ENCODE assay signal across 16 cellular contexts in the genomic region with DNA sequence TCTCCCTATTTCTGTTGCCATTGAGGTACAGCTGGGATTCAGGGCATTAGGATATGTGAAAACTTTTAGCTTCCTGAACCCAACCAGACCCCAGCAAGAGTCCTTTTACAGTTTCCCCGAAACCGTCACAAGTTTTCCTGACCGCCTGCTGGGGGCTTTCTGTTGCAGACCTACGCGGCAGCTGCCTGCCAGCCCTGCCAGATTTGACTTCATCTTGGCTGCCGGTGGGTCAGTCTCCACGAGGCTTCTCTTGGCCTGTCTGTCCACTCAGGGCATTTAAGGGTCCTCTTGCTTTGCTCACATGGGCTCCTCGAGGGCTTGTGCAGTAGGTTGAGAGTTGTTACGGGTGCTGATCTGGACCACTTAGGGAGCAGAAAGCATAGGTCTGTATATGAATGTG. TPM values are rescaled to one million over a fixed set of nuclear protein-coding genes. Genes with fewer than 3 reads are reported as not detected.
A peak's percentile ranks its signal among the peaks of the same experiment; 100 is the strongest.
DNase-seq lines count a peak whose midpoint lies in the region; ATAC-seq and TF ChIP-seq lines count a peak whose summit lies in the region.
"Had no signal": no experiment of that assay in that cellular context is flagged by ENCODE, and none has a peak within 500 bp of the region (broad histone marks: within the 10 kb centered on the region; RNA-seq: fewer than 3 reads in every experiment).

No MANE protein-coding gene starts in this region.

- H3K9ac ChIP-seq in smooth muscle cell (ENCODE audit: low read depth) = no peak overlapping the region

- no peak for TF ChIP-seq CTCF in CD14-positive monocyte (IDR thresholded peaks at IDR 0.05)
- no peak for TF ChIP-seq CTCF in WTC11 (IDR thresholded peaks at IDR 0.05)
- TF ChIP-seq CTCF in smooth muscle cell (IDR thresholded peaks at IDR 0.05; ENCODE audit: borderline replicate concordance, insufficient read depth, poor library complexity, severe bottlenecking) = no peak
- TF ChIP-seq CTCF in Peyer's patch (IDR thresholded peaks at IDR 0.05) = no peak

- 73% methylated on average over 9 of the region's 9 CpGs for WGBS in smooth muscle cell (ENCODE audit: low lambda C conversion rate)

- H3K36me3 ChIP-seq in smooth muscle cell (ENCODE audit: low read depth) = no peaks in the 10 kb centered on the region
- H3K36me3 ChIP-seq in Peyer's patch = no peaks in the 10 kb centered on the region

- H3K27me3 Mint-ChIP-seq in CD14-positive monocyte (ENCODE audit: low read depth in 3 of 3) (no peaks in the 10 kb centered on the region), WTC11 (ENCODE audit: low read depth) (no peaks in the 10 kb centered on the region)
- H3K27me3 Mint-ChIP-seq in activated CD8-positive, alpha-beta memory T cell treated with anti-CD3 and anti-CD28 coated beads, Interleukin-2, amount 10 ng/mL, durations not matched to agents 7 days and 5 days = no peaks in the 10 kb centered on the region
- H3K27me3 Mint-ChIP-seq: CD4-positive, alpha-beta memory T cell had no signal

- intact Hi-C loops in CD14-positive monocyte (cut with micrococcal nuclease) = no loop called here

- H3K27ac Mint-ChIP-seq in CD14-positive monocyte (peak overlapping the region; percentile 83 to 92 (median 90)), WTC11 (peak overlapping the region; percentile 58)
- no peak overlapping the region for H3K27ac Mint-ChIP-seq in activated CD8-positive, alpha-beta memory T cell treated with anti-CD3 and anti-CD28 coated beads, Interleukin-2, amount 10 ng/mL, durations not matched to agents 7 days and 5 days

- H3K4me1 Mint-ChIP-seq in CD14-positive monocyte = peaks cover 88% of the 10 kb centered on the region
- H3K4me1 Mint-ChIP-seq in WTC11 = peaks cover 61% of the 10 kb centered on the region
- peaks cover 5% of the 10 kb centered on the region for H3K4me1 Mint-ChIP-seq in activated CD8-positive, alpha-beta memory T cell treated with anti-CD3 and anti-CD28 coated beads, Interleukin-2, amount 10 ng/mL, durations not matched to agents 7 days and 5 days

- no peak for TF ChIP-seq POLR2A in Peyer's patch (IDR thresholded peaks at IDR 0.05)

- POLR2A ChIA-PET in WTC11 (lab: Charles Lee) = interaction anchor here (0.6 kb wide), 1 partner anchor 999 kb away, joined by 7 read pairs; no protein-coding TSS in a partner anchor

- H3K4me3 ChIP-seq in smooth muscle cell (no peak overlapping the region), Peyer's patch (no peak overlapping the region)
- H3K4me3 ChIP-seq: A549 had no signal

- no peaks in the 10 kb centered on the region for H3K9me3 ChIP-seq in smooth muscle cell (replicated peaks; ENCODE audit: low read depth)
- no peaks in the 10 kb centered on the region for H3K9me3 ChIP-seq in Peyer's patch
- H3K9me3 ChIP-seq: A549 had no signal

- peaks cover 76% of the 10 kb centered on the region for H4K20me1 ChIP-seq in smooth muscle cell (ENCODE audit: low read depth)

- peak; percentile 62 for ATAC-seq in WTC11
- ATAC-seq in activated CD8-positive, alpha-beta memory T cell treated with anti-CD3 and anti-CD28 coated beads, Interleukin-2, amount 10 ng/mL, durations not matched to agents 7 days and 5 days = no peak
- ATAC-seq: A549 had no signal

- H3K27ac ChIP-seq in smooth muscle cell (ENCODE audit: low read depth) (peak overlapping the region; percentile 32), Peyer's patch (no peak overlapping the region)
- H3K27ac ChIP-seq: A549 had no signal

- DNase-seq in CD14-positive monocyte (ENCODE audit: low spot score) = no peak
- peak; percentile 49 for DNase-seq in WTC11 (ENCODE audit: low spot score)
- peak; percentile 28 for DNase-seq in iPS-NIHi11 (ENCODE audit: low spot score)
- DNase-seq in smooth muscle cell (lab: John Stamatoyannopoulos, UW; ENCODE audit: unreplicated experiment) = no peak
- no peak for DNase-seq in foreskin melanocyte
- no peak for DNase-seq in Peyer's patch
- no peak for DNase-seq in activated CD8-positive, alpha-beta memory T cell treated with anti-CD3 and anti-CD28 coated beads, Interleukin-2, amount 10 ng/mL, durations not matched to agents 7 days and 5 days
- no peak for DNase-seq in RPMI8226
- DNase-seq: CD4-positive, alpha-beta memory T cell; DMS79; KG1; MM.1S; NCI-H1105 treated with DMSO at 0.1 percent for 48 hours; NCI-H187 treated with DMSO at 0.1 percent for 48 hours; NCI-H2171 had no signal

- no peaks in the 10 kb centered on the region for H3K9me3 Mint-ChIP-seq in CD14-positive monocyte
- no peaks in the 10 kb centered on the region for H3K9me3 Mint-ChIP-seq in WTC11
- no peaks in the 10 kb centered on the region for H3K9me3 Mint-ChIP-seq in activated CD8-positive, alpha-beta memory T cell treated with anti-CD3 and anti-CD28 coated beads, Interleukin-2, amount 10 ng/mL, durations not matched to agents 7 days and 5 days (ENCODE audit: low read depth)

- CTCF ChIA-PET in WTC11 (lab: Charles Lee) = interaction anchor here (1.0 to 1.7 kb wide), 6 partner anchors 18 to 351 kb away, joined by 3 to 5 read pairs (median 4); a partner anchor contains a TSS
- CTCF ChIA-PET in activated CD8-positive, alpha-beta memory T cell treated with anti-CD3 and anti-CD28 coated beads, Interleukin-2, amount 10 ng/mL, durations not matched to agents 7 days and 5 days (lab: Charles Lee) = no interaction called here

- H3K79me2 ChIP-seq in smooth muscle cell (ENCODE audit: low read depth) = peaks cover 100% of the 10 kb centered on the region

- peaks cover 8% of the 10 kb centered on the region for H3F3A ChIP-seq in smooth muscle cell (ENCODE audit: low read depth)

- H3K4me3 Mint-ChIP-seq in CD14-positive monocyte (peak overlapping the region in 1 of 2 donors; percentile 75), WTC11 (0 out of 2 replicates have a peak overlapping the region, but pooled peaks have one; percentile 8)
- no peak overlapping the region for H3K4me3 Mint-ChIP-seq in activated CD8-positive, alpha-beta memory T cell treated with anti-CD3 and anti-CD28 coated beads, Interleukin-2, amount 10 ng/mL, durations not matched to agents 7 days and 5 days
- H3K4me3 Mint-ChIP-seq: CD4-positive, alpha-beta memory T cell had no signal

- H3K4me1 ChIP-seq in smooth muscle cell (ENCODE audit: low read depth) (peaks cover 21% of the 10 kb centered on the region), Peyer's patch (peaks cover 0 to 27% (median 0%) of the 10 kb centered on the region in 4 donors)
- H3K4me1 ChIP-seq: A549 had no signal

- no peak overlapping the region for H3K4me2 ChIP-seq in smooth muscle cell
- H3K4me2 ChIP-seq: A549 had no signal

- H3K27me3 ChIP-seq in smooth muscle cell (ENCODE audit: low read depth) (no peaks in the 10 kb centered on the region), Peyer's patch (no peaks in the 10 kb centered on the region)

- H3K36me3 Mint-ChIP-seq in CD14-positive monocyte = peaks cover 27 to 31% of the 10 kb centered on the region in 2 donors
- peaks cover 4% of the 10 kb centered on the region; the same call in 1 of the 2 replicates for H3K36me3 Mint-ChIP-seq in WTC11
- H3K36me3 Mint-ChIP-seq in activated CD8-positive, alpha-beta memory T cell treated with anti-CD3 and anti-CD28 coated beads, Interleukin-2, amount 10 ng/mL, durations not matched to agents 7 days and 5 days = peaks cover 24% of the 10 kb centered on the region

- H2AFZ ChIP-seq in smooth muscle cell (ENCODE audit: low read depth) = no peak overlapping the region

TF ChIP-seq in WTC11, 78 proteins besides CTCF, POLR2A, EP300 and RAD21 (continues in another document):
- TF ChIP-seq ETV6 (CRISPR knock-in tag; IDR thresholded peaks at IDR 0.05) (0 out of 2 replicates have a peak, but pooled peaks have one; percentile 68), GTF2I (CRISPR knock-in tag; conservative IDR thresholded peaks at IDR 0.05) (no peak), HMGA2 (CRISPR knock-in tag; IDR thresholded peaks at IDR 0.05) (no peak), NR3C1 (CRISPR knock-in tag; conservative IDR thresholded peaks at IDR 0.05; ENCODE audit: low read depth) (no peak), TEAD1 (CRISPR knock-in tag; IDR thresholded peaks at IDR 0.05) (no peak), MYBL2 (CRISPR knock-in tag; IDR thresholded peaks at IDR 0.05) (no peak)
- TF ChIP-seq, protein P1, sequence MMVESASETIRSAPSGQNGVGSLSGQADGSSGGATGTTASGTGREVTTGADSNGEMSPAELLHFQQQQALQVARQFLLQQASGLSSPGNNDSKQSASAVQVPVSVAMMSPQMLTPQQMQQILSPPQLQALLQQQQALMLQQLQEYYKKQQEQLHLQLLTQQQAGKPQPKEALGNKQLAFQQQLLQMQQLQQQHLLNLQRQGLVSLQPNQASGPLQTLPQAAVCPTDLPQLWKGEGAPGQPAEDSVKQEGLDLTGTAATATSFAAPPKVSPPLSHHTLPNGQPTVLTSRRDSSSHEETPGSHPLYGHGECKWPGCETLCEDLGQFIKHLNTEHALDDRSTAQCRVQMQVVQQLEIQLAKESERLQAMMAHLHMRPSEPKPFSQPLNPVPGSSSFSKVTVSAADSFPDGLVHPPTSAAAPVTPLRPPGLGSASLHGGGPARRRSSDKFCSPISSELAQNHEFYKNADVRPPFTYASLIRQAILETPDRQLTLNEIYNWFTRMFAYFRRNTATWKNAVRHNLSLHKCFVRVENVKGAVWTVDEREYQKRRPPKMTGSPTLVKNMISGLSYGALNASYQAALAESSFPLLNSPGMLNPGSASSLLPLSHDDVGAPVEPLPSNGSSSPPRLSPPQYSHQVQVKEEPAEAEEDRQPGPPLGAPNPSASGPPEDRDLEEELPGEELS (CRISPR knock-in tag; IDR thresholded peaks at IDR 0.05) = no peak
- TF ChIP-seq, protein P2, sequence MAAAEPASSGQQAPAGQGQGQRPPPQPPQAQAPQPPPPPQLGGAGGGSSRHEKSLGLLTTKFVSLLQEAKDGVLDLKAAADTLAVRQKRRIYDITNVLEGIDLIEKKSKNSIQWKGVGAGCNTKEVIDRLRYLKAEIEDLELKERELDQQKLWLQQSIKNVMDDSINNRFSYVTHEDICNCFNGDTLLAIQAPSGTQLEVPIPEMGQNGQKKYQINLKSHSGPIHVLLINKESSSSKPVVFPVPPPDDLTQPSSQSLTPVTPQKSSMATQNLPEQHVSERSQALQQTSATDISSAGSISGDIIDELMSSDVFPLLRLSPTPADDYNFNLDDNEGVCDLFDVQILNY (CRISPR knock-in tag; IDR thresholded peaks at IDR 0.05) = no peak

RNA-seq across cellular contexts. Expression of a gene that starts 17.2 kb away (rescaled TPM):
- polyA plus RNA-seq in CD14-positive monocyte (10 to 100 TPM in 1 of 2 donors, 1 to 10 TPM in 1; 6.8 to 11.7 TPM), smooth muscle cell (11.5 and 19.8 TPM in 2 replicates)
- total RNA-seq in WTC11 (2021) (13.8 to 23.5 TPM (median 16.7 TPM) in 3 replicates), smooth muscle cell (21.9 and 23.8 TPM in 2 replicates), Peyer's patch (10 to 100 TPM; 35.4 to 49.5 (median 42.2) TPM)
- 10 to 100 TPM; 29.4 to 32.6 TPM for total RNA-seq in activated CD8-positive, alpha-beta memory T cell treated with anti-CD3 and anti-CD28 coated beads, Interleukin-2, amount 10 ng/mL, durations not matched to agents 7 days and 5 days

Comparison
In these comparisons a context has a peak if more than half of its experiments do, and no peak if none do; other contexts are left out.
1. DNase-seq: peak in WTC11 (single experiment) and iPS-NIHi11 (single experiment); none in CD14-positive monocyte (single experiment), smooth muscle cell (single experiment), foreskin melanocyte (single experiment), Peyer's patch (0 of 3), activated CD8-positive, alpha-beta memory T cell treated with anti-CD3 and anti-CD28 coated beads, Interleukin-2, amount 10 ng/mL, durations not matched to agents 7 days and 5 days (single experiment) and RPMI8226 (single experiment).